Comparison of ENCODE assay signal across 8 cellular contexts in the genomic region with DNA sequence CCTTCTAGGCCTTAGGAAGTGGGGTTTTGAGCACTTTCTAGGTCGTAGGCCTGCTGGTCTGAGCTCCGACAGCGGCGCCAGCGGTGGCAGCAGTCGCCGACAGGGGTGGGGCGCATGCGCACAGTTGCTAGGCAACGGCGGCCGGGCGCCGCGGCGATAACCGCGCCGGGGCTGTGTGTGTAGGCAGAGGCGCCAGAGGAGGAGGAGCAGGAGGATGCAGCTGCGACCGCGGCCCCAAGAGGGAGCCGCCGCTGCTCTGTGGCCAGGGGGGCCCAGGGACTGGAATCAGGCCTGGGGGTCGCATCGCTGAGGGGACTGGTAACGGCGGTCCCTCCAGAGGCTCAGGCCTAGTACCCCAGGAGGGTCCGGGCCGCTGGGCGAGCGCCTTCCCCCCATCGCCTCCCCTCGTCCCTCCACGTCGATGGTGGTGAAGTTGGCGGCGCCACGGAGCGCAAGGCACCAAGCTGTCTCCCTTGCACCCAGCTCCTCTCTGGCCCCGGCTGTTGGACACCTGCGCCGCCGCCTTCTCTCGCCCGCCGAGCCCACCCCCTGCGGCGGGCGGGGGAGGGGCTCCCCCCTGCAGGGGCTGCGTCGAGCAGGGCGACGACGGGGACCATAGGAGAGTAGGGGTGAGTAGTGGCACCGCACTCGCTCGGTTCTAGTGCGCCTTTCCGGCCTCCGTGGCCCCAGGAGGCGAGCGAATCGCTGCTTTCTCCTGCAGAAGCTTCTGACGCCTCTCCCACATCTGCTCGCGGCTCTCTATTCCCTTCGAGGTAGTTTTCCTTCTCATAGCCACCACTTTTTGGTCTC. TPM values are rescaled to one million over a fixed set of nuclear protein-coding genes. Genes with fewer than 3 reads are reported as not detected.
DNase-seq lines count a peak whose midpoint lies in the region; ATAC-seq and TF ChIP-seq lines count a peak whose summit lies in the region.

ZC3H12B (plus strand) TSS at position 186 of the 810 bp plus-strand sequence.

- H3K9me3 ChIP-seq in left ventricle myocardium inferior (replicated peaks) (no peaks in the 10 kb centered on the region), upper lobe of right lung (no peaks in the 10 kb centered on the region)

- H3K36me3 ChIP-seq in BJ (ENCODE audit: control insufficient read depth, insufficient read depth, low read length), result no peaks in the 10 kb centered on the region
- no peaks in the 10 kb centered on the region for H3K36me3 ChIP-seq in left ventricle myocardium inferior
- no peaks in the 10 kb centered on the region for H3K36me3 ChIP-seq in upper lobe of right lung

- H3K27me3 ChIP-seq in BJ (ENCODE audit: control insufficient read depth, insufficient read depth, low read length) (no peaks in the 10 kb centered on the region), left ventricle myocardium inferior (ENCODE audit: low read depth) (peaks cover 8% of the 10 kb centered on the region), upper lobe of right lung (no peaks in the 10 kb centered on the region)

- H3K36me3 Mint-ChIP-seq in activated naive CD8-positive, alpha-beta T cell treated with anti-CD3 and anti-CD28 coated beads, Interleukin-2, amount 50 U/mL, for 24 hours (ENCODE audit: low read depth), result peaks cover 2% of the 10 kb centered on the region
- H3K36me3 Mint-ChIP-seq in progenitor cell of endocrine pancreas (ENCODE audit: insufficient read depth), result no peaks in the 10 kb centered on the region

- H3K4me3 ChIP-seq in BJ (ENCODE audit: low read depth, low read length), result peak within 1 kb of the TSS; percentile 62
- peak within 1 kb of the TSS; percentile 66 for H3K4me3 ChIP-seq in left ventricle myocardium inferior
- peak within 1 kb of the TSS; percentile 55 for H3K4me3 ChIP-seq in upper lobe of right lung

- peaks cover 37% of the 10 kb centered on the region for H3K4me1 Mint-ChIP-seq in activated naive CD8-positive, alpha-beta T cell treated with anti-CD3 and anti-CD28 coated beads, Interleukin-2, amount 50 U/mL, for 24 hours
- peaks cover 5% of the 10 kb centered on the region for H3K4me1 Mint-ChIP-seq in progenitor cell of endocrine pancreas (ENCODE audit: low read depth)

- ATAC-seq in GM19328 (IDR thresholded peaks at IDR 0.05; ENCODE audit: unreplicated experiment), result peak; percentile 93
- ATAC-seq in HG03520 (IDR thresholded peaks at IDR 0.05; ENCODE audit: unreplicated experiment), result peak; percentile 95
- peak; percentile 86 for ATAC-seq in activated naive CD8-positive, alpha-beta T cell treated with anti-CD3 and anti-CD28 coated beads, Interleukin-2, amount 50 U/mL, for 24 hours
- peak; percentile 96 for ATAC-seq in upper lobe of right lung

- H3K27ac ChIP-seq in left ventricle myocardium inferior (replicated peaks), result peak within 1 kb of the TSS; percentile 63
- peak within 1 kb of the TSS; percentile 75 for H3K27ac ChIP-seq in upper lobe of right lung

- no peaks in the 10 kb centered on the region for H3K9me3 Mint-ChIP-seq in activated naive CD8-positive, alpha-beta T cell treated with anti-CD3 and anti-CD28 coated beads, Interleukin-2, amount 50 U/mL, for 24 hours
- H3K9me3 Mint-ChIP-seq in progenitor cell of endocrine pancreas (ENCODE audit: low read depth), result peaks cover 6% of the 10 kb centered on the region

- intact Hi-C loops in left ventricle myocardium inferior (cut with micrococcal nuclease), result no loop called here
- intact Hi-C loops in upper lobe of right lung (cut with DNase I), result no loop called here

- H3K27ac Mint-ChIP-seq in activated naive CD8-positive, alpha-beta T cell treated with anti-CD3 and anti-CD28 coated beads, Interleukin-2, amount 50 U/mL, for 24 hours, result peak within 1 kb of the TSS; percentile 89
- H3K27ac Mint-ChIP-seq in progenitor cell of endocrine pancreas, result peak within 1 kb of the TSS; percentile 98

- H3K4me1 ChIP-seq in left ventricle myocardium inferior (no peaks in the 10 kb centered on the region), upper lobe of right lung (no peaks in the 10 kb centered on the region)

- H3K4me3 Mint-ChIP-seq in activated naive CD8-positive, alpha-beta T cell treated with anti-CD3 and anti-CD28 coated beads, Interleukin-2, amount 50 U/mL, for 24 hours, result peak within 1 kb of the TSS; percentile 87
- H3K4me3 Mint-ChIP-seq in progenitor cell of endocrine pancreas (ENCODE audit: low read depth), result peak within 1 kb of the TSS; percentile 91

- POLR2A ChIA-PET in BJ (lab: Charles Lee), result no interaction called here

- TF ChIP-seq CTCF in BJ (IDR thresholded peaks at IDR 0.05; ENCODE audit: insufficient read depth, low read depth, low read length), result peak; percentile 54
- peak; percentile 52 for TF ChIP-seq CTCF in left ventricle myocardium inferior (IDR thresholded peaks at IDR 0.05; ENCODE audit: borderline replicate concordance)
- TF ChIP-seq CTCF in progenitor cell of endocrine pancreas (IDR thresholded peaks at IDR 0.05; ENCODE audit: unreplicated experiment), result peak; percentile 61
- peak; percentile 31 for TF ChIP-seq CTCF in upper lobe of right lung (IDR thresholded peaks at IDR 0.05)

- DNase-seq in BJ (ENCODE audit: low read depth) (peak; percentile 35), SKM-1 treated with dmso at 0.1 percent for 144 hours (lab: John Stamatoyannopoulos, UW; ENCODE audit: unreplicated experiment) (peak; percentile 51), left ventricle myocardium inferior (peak; percentile 65), progenitor cell of endocrine pancreas (ENCODE audit: low spot score, unreplicated experiment) (peak; percentile 76), upper lobe of right lung (peak; percentile 76)
- peak; percentile 79 for DNase-seq in activated naive CD8-positive, alpha-beta T cell treated with anti-CD3 and anti-CD28 coated beads, Interleukin-2, amount 50 U/mL, for 24 hours

- CTCF ChIA-PET in BJ (lab: Yijun Ruan, JAX), result interaction anchor here (0.6 to 1.4 kb wide), 8 partner anchors 9 to 494 kb away, joined by 3 to 5 read pairs (median 3); partner anchors contain the start of gene ZC4H2

- H3K27me3 Mint-ChIP-seq in activated naive CD8-positive, alpha-beta T cell treated with anti-CD3 and anti-CD28 coated beads, Interleukin-2, amount 50 U/mL, for 24 hours, result no peaks in the 10 kb centered on the region
- no peaks in the 10 kb centered on the region for H3K27me3 Mint-ChIP-seq in progenitor cell of endocrine pancreas

RNA-seq across cellular contexts. Expression of gene ZC3H12B, which starts in this region (rescaled TPM):
- 0.53 and 1.2 TPM in 2 replicates for polyA plus RNA-seq in BJ (2011; rRNA removed)
- 0.67 and 0.81 TPM in 2 replicates for polyA minus RNA-seq in BJ (2011; rRNA and poly(A)+ RNA removed)
- total RNA-seq in left ventricle myocardium inferior (0.41 TPM), progenitor cell of endocrine pancreas (8.0 and 8.2 TPM in 2 replicates), upper lobe of right lung (1.8 TPM)

Comparison
In these comparisons a context has a peak if more than half of its experiments do, and no peak if none do; other contexts are left out.
1. Peak in every context shown above with its lines: DNase-seq, ATAC-seq, H3K4me3 ChIP-seq and H3K27ac ChIP-seq.
2. Peak in DNase-seq, H3K4me3 ChIP-seq and H3K27ac ChIP-seq in left ventricle myocardium inferior; RNA of the gene not detected or under 1 TPM.